23 cellular contexts compared by ENCODE assay signal in the genomic region with DNA sequence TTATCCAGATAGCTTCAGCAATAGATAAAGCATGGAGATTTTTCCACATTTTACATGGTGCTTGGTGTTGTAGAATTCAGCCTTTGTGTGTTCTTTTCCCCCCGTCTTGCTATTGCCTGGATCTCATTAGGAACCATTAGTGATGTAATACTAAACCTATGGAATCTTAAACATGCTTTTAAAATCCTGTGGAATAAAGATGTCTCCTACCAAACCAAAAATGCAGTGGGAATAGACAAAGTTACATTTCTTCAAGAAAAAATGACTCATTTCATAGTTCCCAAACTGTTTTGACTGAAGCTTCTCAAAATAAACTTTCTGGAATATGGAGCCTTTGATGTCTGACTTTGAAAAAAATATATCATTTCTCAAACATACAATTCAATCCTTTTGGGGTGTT. TPM values are rescaled to one million over a fixed set of nuclear protein-coding genes. Genes with fewer than 3 reads are reported as not detected.
DNase-seq lines count a peak whose midpoint lies in the region; ATAC-seq and TF ChIP-seq lines count a peak whose summit lies in the region.
"Had no signal": no experiment of that assay in that cellular context is flagged by ENCODE, and none has a peak within 500 bp of the region (broad histone marks: within the 10 kb centered on the region; RNA-seq: fewer than 3 reads in every experiment).

No MANE protein-coding gene starts in this region.

- H3K36me3 Mint-ChIP-seq in activated CD4-positive, alpha-beta T cell treated with anti-CD3 and anti-CD28 coated beads, Interleukin-2, amount 10 ng/mL, durations not matched to agents 7 days and 5 days (ENCODE audit: low read depth): no peaks in the 10 kb centered on the region

- no peaks in the 10 kb centered on the region for H3K27me3 Mint-ChIP-seq in activated CD4-positive, alpha-beta T cell treated with anti-CD3 and anti-CD28 coated beads, Interleukin-2, amount 10 ng/mL, durations not matched to agents 7 days and 5 days

- H3K36me3 ChIP-seq in sigmoid colon (peaks cover 0 to 11% (median 0%) of the 10 kb centered on the region in 4 donors), ovary (no peaks in the 10 kb centered on the region)
- H3K36me3 ChIP-seq: cardiac muscle cell, Peyer's patch, upper lobe of right lung had no signal

- no peaks in the 10 kb centered on the region for H3K9me3 Mint-ChIP-seq in activated CD4-positive, alpha-beta T cell treated with anti-CD3 and anti-CD28 coated beads, Interleukin-2, amount 10 ng/mL, durations not matched to agents 7 days and 5 days
- H3K9me3 Mint-ChIP-seq: activated naive CD4-positive, alpha-beta T cell treated with anti-CD3 and anti-CD28 coated beads for 36 hours; endodermal cell; H9 had no signal

- DNase-seq in COLO829 (ENCODE audit: low spot score): peak; percentile 74
- DNase-seq in amniotic stem cell (lab: John Stamatoyannopoulos, UW): peak; percentile 27
- DNase-seq in fibroblast of pulmonary artery (ENCODE audit: low read depth): peak; percentile 53
- DNase-seq in sigmoid colon: no peak
- DNase-seq in activated CD4-positive, alpha-beta T cell treated with anti-CD3 and anti-CD28 coated beads, Interleukin-2, amount 10 ng/mL, durations not matched to agents 7 days and 5 days: no peak
- DNase-seq in iPS-NIHi7 (ENCODE audit: extremely low spot score): no peak
- no peak for DNase-seq in ovary
- DNase-seq: activated CD4-positive, CD25-positive, alpha-beta regulatory T cell treated with anti-CD3 and anti-CD28 coated beads, Interleukin-2, amount 50 U/mL, for 72 hours; activated CD8-positive, alpha-beta memory T cell treated with anti-CD3 and anti-CD28 coated beads, Interleukin-2, amount 50 U/mL, for 4 hours; activated naive CD4-positive, alpha-beta T cell treated with anti-CD3 and anti-CD28 coated beads for 36 hours; C1 segment of cervical spinal cord; endodermal cell; H9; hippocampal formation; left colon; NCI-H2107; NCI-H748 treated with DMSO at 0.1 percent for 48 hours; Peyer's patch; stimulated activated CD4-positive, alpha-beta T cell treated with anti-CD3 and anti-CD28 coated beads, Interleukin-2, amount 100 ng/mL, for 48 hours; T-helper 2 cell; upper lobe of right lung had no signal

- TF ChIP-seq CTCF in fibroblast of pulmonary artery (IDR thresholded peaks at IDR 0.05; ENCODE audit: low read length, missing control alignments): no peak
- no peak for TF ChIP-seq CTCF in sigmoid colon (IDR thresholded peaks at IDR 0.05)
- no peak for TF ChIP-seq CTCF in ovary (IDR thresholded peaks at IDR 0.05)

- POLR2A ChIA-PET in activated CD4-positive, alpha-beta T cell treated with anti-CD3 and anti-CD28 coated beads, Interleukin-2, amount 10 ng/mL, durations not matched to agents 7 days and 5 days (lab: Charles Lee): no interaction called here

- H3K9me3 ChIP-seq in sigmoid colon (no peaks in the 10 kb centered on the region), ovary (no peaks in the 10 kb centered on the region)
- H3K9me3 ChIP-seq: Peyer's patch, upper lobe of right lung had no signal

- H3K4me3 Mint-ChIP-seq in activated CD4-positive, alpha-beta T cell treated with anti-CD3 and anti-CD28 coated beads, Interleukin-2, amount 10 ng/mL, durations not matched to agents 7 days and 5 days: no peak overlapping the region
- H3K4me3 Mint-ChIP-seq: activated naive CD4-positive, alpha-beta T cell treated with anti-CD3 and anti-CD28 coated beads for 36 hours; endodermal cell; H9 had no signal

- no peak for TF ChIP-seq EP300 in sigmoid colon (IDR thresholded peaks at IDR 0.05)
- no peak for TF ChIP-seq EP300 in ovary (IDR thresholded peaks at IDR 0.05)

- H3K4me1 ChIP-seq in sigmoid colon: peaks cover 0 to 91% (median 81%) of the 10 kb centered on the region in 4 donors
- peaks cover 18% of the 10 kb centered on the region for H3K4me1 ChIP-seq in ovary (ENCODE audit: insufficient read depth)

- no peak overlapping the region for H3K27ac Mint-ChIP-seq in activated CD4-positive, alpha-beta T cell treated with anti-CD3 and anti-CD28 coated beads, Interleukin-2, amount 10 ng/mL, durations not matched to agents 7 days and 5 days
- H3K27ac Mint-ChIP-seq: activated naive CD4-positive, alpha-beta T cell treated with anti-CD3 and anti-CD28 coated beads for 36 hours; endodermal cell; H9 had no signal

- no peak overlapping the region for H3K4me3 ChIP-seq in fibroblast of pulmonary artery (replicated peaks; ENCODE audit: low read depth, low read length)
- no peak overlapping the region for H3K4me3 ChIP-seq in sigmoid colon
- no peak overlapping the region for H3K4me3 ChIP-seq in ovary
- H3K4me3 ChIP-seq: cardiac muscle cell, Peyer's patch, upper lobe of right lung had no signal

- ATAC-seq in GM21717 (IDR thresholded peaks at IDR 0.05; ENCODE audit: unreplicated experiment): no peak
- ATAC-seq: left colon, upper lobe of right lung had no signal

- H3K27ac ChIP-seq in sigmoid colon (peak overlapping the region; percentile 80 to 94 (median 83)), ovary (peak overlapping the region in 1 of 2 donors; percentile 19)
- H3K27ac ChIP-seq: cardiac muscle cell, Peyer's patch, upper lobe of right lung had no signal

- TF ChIP-seq POLR2A in sigmoid colon (IDR thresholded peaks at IDR 0.05) (no peak), ovary (IDR thresholded peaks at IDR 0.05) (no peak)

- no peaks in the 10 kb centered on the region for H3K27me3 ChIP-seq in sigmoid colon
- H3K27me3 ChIP-seq in ovary: no peaks in the 10 kb centered on the region
- H3K27me3 ChIP-seq: cardiac muscle cell, Peyer's patch, upper lobe of right lung had no signal

- 77 to 90% methylated on average over 1 of the region's 1 CpG for WGBS in sigmoid colon, 2 donors
- WGBS in ovary, 3 donors: 82 to 94% (median 91%) methylated on average over 1 of the region's 1 CpG

- intact Hi-C loops in sigmoid colon (cut with DNase I) (no loop called here), ovary (cut with DNase I) (loop anchor here in 1 of 4 donors (10.0 kb wide), 1 partner anchor 49 kb away; the partner anchor contains the start of gene CALD1)

- H3K4me1 Mint-ChIP-seq in activated CD4-positive, alpha-beta T cell treated with anti-CD3 and anti-CD28 coated beads, Interleukin-2, amount 10 ng/mL, durations not matched to agents 7 days and 5 days: no peaks in the 10 kb centered on the region
- H3K4me1 Mint-ChIP-seq: endodermal cell had no signal

- CTCF ChIA-PET in activated CD4-positive, alpha-beta T cell treated with anti-CD3 and anti-CD28 coated beads, Interleukin-2, amount 10 ng/mL, durations not matched to agents 7 days and 5 days (lab: Charles Lee): no interaction called here

RNA-seq across cellular contexts. Expression of gene CALD1, which starts 44.0 kb away (rescaled TPM):
- total RNA-seq in sigmoid colon: 1,000 to 10,000 TPM; 1,069 to 2,150 (median 1,500) TPM
- 100 to 1,000 TPM in 1 of 3 donors, 10 to 100 TPM in 2; 34.7 to 125 (median 79.3) TPM for polyA plus RNA-seq in sigmoid colon
- total RNA-seq in activated CD4-positive, alpha-beta T cell treated with anti-CD3 and anti-CD28 coated beads, Interleukin-2, amount 10 ng/mL, durations not matched to agents 7 days and 5 days: under 1 TPM; 0.10 to 0.17 TPM
- total RNA-seq in ovary: 100 to 1,000 TPM; 306 to 697 (median 463) TPM
- polyA plus RNA-seq in ovary: 100 to 1,000 TPM; 405 to 586 TPM

Comparison
In these comparisons a context has a peak if more than half of its experiments do, and no peak if none do; other contexts are left out.
1. DNase-seq: peak in COLO829 (single experiment), amniotic stem cell (single experiment) and fibroblast of pulmonary artery (single experiment); none in sigmoid colon (single experiment), activated CD4-positive, alpha-beta T cell treated with anti-CD3 and anti-CD28 coated beads, Interleukin-2, amount 10 ng/mL, durations not matched to agents 7 days and 5 days (single experiment), iPS-NIHi7 (single experiment) and ovary (0 of 5).
2. RNA of gene CALD1, which starts 44.0 kb away (total RNA-seq): 1,069 to 2,150 TPM in sigmoid colon and 306 to 697 TPM in ovary; 0.10 to 0.17 TPM in activated CD4-positive, alpha-beta T cell treated with anti-CD3 and anti-CD28 coated beads, Interleukin-2, amount 10 ng/mL, durations not matched to agents 7 days and 5 days; every median in the first group is over 100 times any median in the second.